Comparison of ENCODE assay signal across 27 cellular contexts in the genomic region with DNA sequence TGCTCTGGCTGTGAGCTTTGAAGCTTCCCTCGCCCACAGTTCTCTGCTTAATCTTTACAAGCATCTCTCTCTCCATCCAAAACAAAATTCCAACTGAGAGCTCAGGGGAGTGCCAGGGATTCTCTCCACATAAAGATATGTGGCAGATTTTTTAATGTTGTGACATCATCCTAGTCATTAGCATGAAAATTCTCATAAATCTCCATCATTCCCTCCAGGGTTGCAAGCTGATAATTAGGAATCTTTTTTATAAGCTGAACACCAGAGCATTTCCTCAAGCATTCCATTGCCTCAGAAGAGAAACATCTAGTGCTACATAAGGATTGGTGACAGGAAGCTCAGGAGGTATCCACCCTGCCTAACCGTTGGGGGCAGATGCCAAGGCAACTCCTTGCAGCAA.
"Had no signal": no experiment of that assay in that cellular context is flagged by ENCODE, and none has a peak within 500 bp of the region (broad histone marks: within the 10 kb centered on the region; RNA-seq: fewer than 3 reads in every experiment).

No MANE protein-coding gene starts in this region.

- H3K36me3 ChIP-seq: neutrophil, pancreas, prostate gland, right lobe of liver, sigmoid colon, stomach, thoracic aorta, thyroid gland, tibial nerve, upper lobe of left lung, vagina had no signal

- H3K4me1 ChIP-seq: prostate gland, right lobe of liver, sigmoid colon, stomach, thyroid gland, tibial nerve, upper lobe of left lung, vagina had no signal

- H3K4me1 Mint-ChIP-seq: naive thymus-derived CD8-positive, alpha-beta T cell; nephron progenitor cell; neural crest cell; stimulated activated effector memory CD8-positive, alpha-beta T cell treated with anti-CD3 and anti-CD28 coated beads, Interleukin-12 subunit alpha, Interleukin-12 subunit beta, amount 100 ng/mL, for 72 hours; stimulated activated naive B cell treated with anti-CD40 and anti-IgM and Interleukin-4, amounts not matched to agents 10 μg/mL and 1 μg/mL and 100 μg/mL, for 72 hours had no signal

- H3K27me3 ChIP-seq: neutrophil, pancreas, right lobe of liver, sigmoid colon, thyroid gland, tibial nerve, upper lobe of left lung, vagina had no signal

- H3K9me3 ChIP-seq: neutrophil, pancreas, prostate gland, right lobe of liver, sigmoid colon, stomach, thoracic aorta, thyroid gland, tibial nerve, upper lobe of left lung, vagina had no signal

- DNase-seq: naive thymus-derived CD8-positive, alpha-beta T cell; nephron progenitor cell; nucleus accumbens; pancreas; right cardiac atrium; right lobe of liver; sigmoid colon; small intestine; stimulated activated CD4-positive, alpha-beta T cell treated with anti-CD3 and anti-CD28 coated beads, Interleukin-15, amount 100 ng/mL, for 24 hours; stimulated activated CD4-positive, alpha-beta T cell treated with anti-CD3 and anti-CD28 coated beads, Interleukin-2, amount 100 ng/mL, for 24 hours; stimulated activated CD4-positive, alpha-beta T cell treated with anti-CD3 and anti-CD28 coated beads, Interleukin-2, amount 100 ng/mL, for 48 hours; stimulated activated CD4-positive, alpha-beta T cell treated with anti-CD3 and anti-CD28 coated beads, Interleukin-4, amount 100 ng/mL, for 24 hours; stimulated activated naive B cell treated with anti-CD40 and anti-IgM and Interleukin-4, amounts not matched to agents 10 μg/mL and 1 μg/mL and 100 μg/mL, for 72 hours; stimulated activated naive CD4-positive, alpha-beta T cell treated with Interleukin-2 at 50 U/mL for 16 hours; stomach; thyroid gland; trophoblast cell; upper lobe of left lung had no signal

- H3K4me3 Mint-ChIP-seq: naive thymus-derived CD8-positive, alpha-beta T cell; natural killer cell treated with Interleukin-12 subunit alpha and Interleukin-12 subunit beta and Interleukin-15 and Interleukin-18, amount 100 ng/mL, for 72 hours; nephron progenitor cell; neural crest cell; stimulated activated effector memory CD8-positive, alpha-beta T cell treated with anti-CD3 and anti-CD28 coated beads, Interleukin-12 subunit alpha, Interleukin-12 subunit beta, amount 100 ng/mL, for 72 hours; stimulated activated naive B cell treated with anti-CD40 and anti-IgM and Interleukin-4, amounts not matched to agents 10 μg/mL and 1 μg/mL and 100 μg/mL, for 72 hours; stimulated activated naive CD8-positive, alpha-beta T cell treated with anti-CD3 and anti-CD28 coated beads, Interleukin-15, Interleukin-2, amounts not matched to agents 100 ng/mL and 50 ng/mL, for 24 hours had no signal

- H3K4me3 ChIP-seq: pancreas, prostate gland, right lobe of liver, sigmoid colon, stomach, thoracic aorta, thyroid gland, tibial nerve, upper lobe of left lung, vagina had no signal

- H3K36me3 Mint-ChIP-seq: naive thymus-derived CD8-positive, alpha-beta T cell; natural killer cell treated with Interleukin-12 subunit alpha and Interleukin-12 subunit beta and Interleukin-15 and Interleukin-18, amount 100 ng/mL, for 72 hours; stimulated activated effector memory CD8-positive, alpha-beta T cell treated with anti-CD3 and anti-CD28 coated beads, Interleukin-12 subunit alpha, Interleukin-12 subunit beta, amount 100 ng/mL, for 72 hours; stimulated activated naive B cell treated with anti-CD40 and anti-IgM and Interleukin-4, amounts not matched to agents 10 μg/mL and 1 μg/mL and 100 μg/mL, for 72 hours had no signal

- H3K9me3 Mint-ChIP-seq: nephron progenitor cell, neural crest cell had no signal

- H3K27ac Mint-ChIP-seq: naive thymus-derived CD8-positive, alpha-beta T cell; natural killer cell treated with Interleukin-12 subunit alpha and Interleukin-12 subunit beta and Interleukin-15 and Interleukin-18, amount 100 ng/mL, for 72 hours; nephron progenitor cell; stimulated activated effector memory CD8-positive, alpha-beta T cell treated with anti-CD3 and anti-CD28 coated beads, Interleukin-12 subunit alpha, Interleukin-12 subunit beta, amount 100 ng/mL, for 72 hours; stimulated activated naive B cell treated with anti-CD40 and anti-IgM and Interleukin-4, amounts not matched to agents 10 μg/mL and 1 μg/mL and 100 μg/mL, for 72 hours; stimulated activated naive CD8-positive, alpha-beta T cell treated with anti-CD3 and anti-CD28 coated beads, Interleukin-15, Interleukin-2, amounts not matched to agents 100 ng/mL and 50 ng/mL, for 24 hours had no signal

- H3K27ac ChIP-seq: neutrophil, pancreas, prostate gland, right lobe of liver, sigmoid colon, stomach, thoracic aorta, thyroid gland, tibial nerve, upper lobe of left lung, vagina had no signal

- H3K27me3 Mint-ChIP-seq: natural killer cell treated with Interleukin-12 subunit alpha and Interleukin-12 subunit beta and Interleukin-15 and Interleukin-18, amount 100 ng/mL, for 72 hours; stimulated activated naive B cell treated with anti-CD40 and anti-IgM and Interleukin-4, amounts not matched to agents 10 μg/mL and 1 μg/mL and 100 μg/mL, for 72 hours; stimulated activated naive CD8-positive, alpha-beta T cell treated with anti-CD3 and anti-CD28 coated beads, Interleukin-15, Interleukin-2, amounts not matched to agents 100 ng/mL and 50 ng/mL, for 24 hours had no signal
